Comparison of ENCODE assay signal across 14 cellular contexts in the genomic region with DNA sequence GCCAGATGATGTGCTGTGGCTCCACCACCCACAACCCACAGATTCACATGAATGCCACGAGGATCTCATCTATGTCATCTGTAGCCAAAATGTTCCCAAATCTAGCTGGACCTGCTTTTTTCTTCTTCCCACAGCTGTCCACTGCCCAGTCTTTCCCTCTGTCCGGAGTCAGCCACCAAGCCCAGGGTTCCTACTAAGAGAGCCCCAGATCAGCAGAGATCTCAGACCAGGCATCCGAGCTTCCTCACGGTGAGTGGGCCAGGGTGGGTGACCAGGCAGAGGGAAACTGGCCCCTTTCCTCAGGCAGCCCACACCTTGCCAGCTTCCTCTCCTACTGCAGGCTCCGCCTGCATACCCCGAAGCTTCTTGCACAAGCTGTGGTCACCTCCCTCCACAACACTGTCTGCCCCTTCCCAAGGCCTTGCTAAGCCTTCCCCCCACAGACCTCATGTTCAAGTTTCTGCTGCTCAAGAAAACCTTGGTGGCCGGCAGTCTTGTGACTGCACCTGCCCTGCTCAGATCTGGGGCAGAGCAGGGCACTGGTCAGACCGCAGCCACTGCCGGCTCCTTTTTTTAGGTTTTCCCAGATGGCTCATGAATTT.
DNase-seq lines count a peak whose midpoint lies in the region; ATAC-seq, FAIRE-seq and TF ChIP-seq lines count a peak whose summit lies in the region.
"Had no signal": no experiment of that assay in that cellular context is flagged by ENCODE, and none has a peak within 500 bp of the region (broad histone marks: within the 10 kb centered on the region; RNA-seq: fewer than 3 reads in every experiment).

No MANE protein-coding gene starts in this region.

- no peak overlapping the region for H3K4me3 Mint-ChIP-seq in stimulated activated naive CD8-positive, alpha-beta T cell treated with anti-CD3 and anti-CD28 coated beads, Interleukin-15, Interleukin-2, amounts not matched to agents 100 ng/mL and 50 ng/mL, for 24 hours
- peak overlapping the region; percentile 47 for H3K4me3 Mint-ChIP-seq in natural killer cell

- TF ChIP-seq EP300 in GM12878 (IDR thresholded peaks at IDR 0.05; ENCODE audit: borderline replicate concordance in 1 of 2, control insufficient read depth in 1 of 2, low read depth in 2 of 2, low read length in 2 of 2), result no peak

- no peak overlapping the region for H3K9ac ChIP-seq in GM12878 (ENCODE audit: control insufficient read depth, insufficient read depth, low read length)

- no peak overlapping the region for H3K4me3 ChIP-seq in GM12878
- no peak overlapping the region for H3K4me3 ChIP-seq in vagina

- BruUV-seq in GM12878 (replicated peaks; lab: Mats Ljungman, UMichigan), result no TSS peak

- CTCF ChIA-PET in GM12878 (lab: Yijun Ruan, JAX), result interaction anchor here (1.4 to 1.7 kb wide), 3 partner anchors 14 to 35 kb away, joined by 3 to 5 read pairs (median 4); no protein-coding TSS in a partner anchor

- H3K27me3 ChIP-seq in GM12878 (replicated peaks in 1 of 2; ENCODE audit: control insufficient read depth in 2 of 2, insufficient read depth in 2 of 2, low read length in 1 of 2) (no peaks in the 10 kb centered on the region), vagina (no peaks in the 10 kb centered on the region)

- no peak overlapping the region for H3K27ac ChIP-seq in GM12878 (ENCODE audit: control insufficient read depth, insufficient read depth)
- no peak overlapping the region for H3K27ac ChIP-seq in vagina

- H3K9me3 Mint-ChIP-seq in stimulated activated naive CD8-positive, alpha-beta T cell treated with anti-CD3 and anti-CD28 coated beads, Interleukin-15, Interleukin-2, amounts not matched to agents 100 ng/mL and 50 ng/mL, for 24 hours, result no peaks in the 10 kb centered on the region
- peaks cover 2 to 6% of the 10 kb centered on the region in 2 donors for H3K9me3 Mint-ChIP-seq in natural killer cell

- SMC1A ChIA-PET in GM12878 (lab: Charles Lee; ENCODE audit: uncharacterized antibody, unreplicated experiment), result no interaction called here

- peak overlapping the region; percentile 82 for H3K27ac Mint-ChIP-seq in stimulated activated naive CD8-positive, alpha-beta T cell treated with anti-CD3 and anti-CD28 coated beads, Interleukin-15, Interleukin-2, amounts not matched to agents 100 ng/mL and 50 ng/mL, for 24 hours
- peak overlapping the region; percentile 72 to 82 for H3K27ac Mint-ChIP-seq in natural killer cell

- POLR2A ChIA-PET in GM12878 (lab: Charles Lee), result no interaction called here

- ATAC-seq in stimulated activated naive CD8-positive, alpha-beta T cell treated with anti-CD3 and anti-CD28 coated beads, Interleukin-15, Interleukin-2, amounts not matched to agents 100 U/mL and 50 U/mL, for 24 hours, result no peak
- ATAC-seq in GM12878, result peak; percentile 30; the same call in 1 of the 3 replicates
- ATAC-seq in natural killer cell, result peak in 2 of 3 donors; percentile 21 to 42
- ATAC-seq in GM21717 (IDR thresholded peaks at IDR 0.05; ENCODE audit: unreplicated experiment), result no peak
- ATAC-seq: activated CD4-positive, CD25-positive, alpha-beta regulatory T cell treated with anti-CD3 and anti-CD28 coated beads, Interleukin-2, amount 50 U/mL, for 24 hours; left colon had no signal

- no peak overlapping the region for H2AFZ ChIP-seq in GM12878 (ENCODE audit: control insufficient read depth, low read depth, low read length)

- no peak overlapping the region for H3K4me2 ChIP-seq in GM12878 (ENCODE audit: control insufficient read depth, insufficient read depth)

- intact Hi-C loops in GM12878 (cut with micrococcal nuclease; ENCODE audit: unreplicated experiment) (no loop called here), natural killer cell (cut with micrococcal nuclease) (no loop called here), vagina (cut with DNase I) (no loop called here)

- in situ Hi-C loops in GM12878 (cut with MboI), result no loop called here

- no peak for TF ChIP-seq RAD21 in GM12878 (IDR thresholded peaks at IDR 0.05; ENCODE audit: insufficient read depth, low read depth, low read length)

- no peaks in the 10 kb centered on the region for H3K27me3 Mint-ChIP-seq in stimulated activated naive CD8-positive, alpha-beta T cell treated with anti-CD3 and anti-CD28 coated beads, Interleukin-15, Interleukin-2, amounts not matched to agents 100 ng/mL and 50 ng/mL, for 24 hours
- H3K27me3 Mint-ChIP-seq in natural killer cell (ENCODE audit: low read depth in 2 of 2), result no peaks in the 10 kb centered on the region

- TF ChIP-seq POLR2A in GM12878 (IDR thresholded peaks at IDR 0.05; ENCODE audit: low read depth, low read length) (no peak), vagina (IDR thresholded peaks at IDR 0.05) (no peak)

- H3K9me3 ChIP-seq in GM12878 (replicated peaks; ENCODE audit: control insufficient read depth, insufficient read depth, low read length), result no peaks in the 10 kb centered on the region
- H3K9me3 ChIP-seq in vagina, result no peaks in the 10 kb centered on the region

- peaks cover 41% of the 10 kb centered on the region for H3K4me1 Mint-ChIP-seq in stimulated activated naive CD8-positive, alpha-beta T cell treated with anti-CD3 and anti-CD28 coated beads, Interleukin-15, Interleukin-2, amounts not matched to agents 100 ng/mL and 50 ng/mL, for 24 hours (ENCODE audit: low read depth)
- peaks cover 27 to 37% of the 10 kb centered on the region in 2 donors for H3K4me1 Mint-ChIP-seq in natural killer cell

- H3K36me3 ChIP-seq in GM12878 (ENCODE audit: control insufficient read depth in 2 of 2, insufficient read depth in 2 of 2, low read length in 1 of 2) (peaks cover 0 to 3% of the 10 kb centered on the region in 2 experiments; a peak in 2 of 4 replicates), vagina (peaks cover 0 to 41% of the 10 kb centered on the region in 2 donors)

- 31% methylated on average over 9 of the region's 9 CpGs for WGBS in GM12878 (ENCODE audit: insufficient coverage, insufficient replicate concordance, low lambda C conversion rate, missing lambda C conversion rate)

- H3K36me3 Mint-ChIP-seq in stimulated activated naive CD8-positive, alpha-beta T cell treated with anti-CD3 and anti-CD28 coated beads, Interleukin-15, Interleukin-2, amounts not matched to agents 100 ng/mL and 50 ng/mL, for 24 hours (ENCODE audit: low read depth), result peaks cover 47% of the 10 kb centered on the region
- H3K36me3 Mint-ChIP-seq in natural killer cell, result no peaks in the 10 kb centered on the region

- DNase-seq in stimulated activated naive CD8-positive, alpha-beta T cell treated with anti-CD3 and anti-CD28 coated beads, Interleukin-15, Interleukin-2, amounts not matched to agents 100 U/mL and 50 U/mL, for 24 hours, result no peak
- no peak for DNase-seq in GM12878 (ENCODE audit: low read depth, low spot score)
- peak; percentile 21 for DNase-seq in natural killer cell
- DNase-seq in vagina (ENCODE audit: extremely low spot score in 2 of 2), result no peak
- DNase-seq in activated gamma-delta T cell (lab: John Stamatoyannopoulos, UW), result no peak
- no peak for DNase-seq in NCI-H1436 treated with DMSO at 0.1 percent for 48 hours (lab: John Stamatoyannopoulos, UW)
- DNase-seq: activated T-cell treated with anti-CD3 and anti-CD28 coated beads, Interleukin-2, amount 50 U/mL, for 1 hour; anterior cingulate cortex; left colon; NCI-H2081 treated with DMSO at 0.1 percent for 48 hours had no signal

- RAD21 ChIA-PET in GM12878 (lab: Charles Lee; ENCODE audit: unreplicated experiment), result no interaction called here

- H4K20me1 ChIP-seq in GM12878 (ENCODE audit: control insufficient read depth, insufficient read depth), result no peaks in the 10 kb centered on the region

- H3K79me2 ChIP-seq in GM12878 (ENCODE audit: control insufficient read depth, insufficient read depth, low read length), result no peaks in the 10 kb centered on the region

- H3K4me1 ChIP-seq in GM12878 (ENCODE audit: control insufficient read depth, insufficient read depth, low read length) (no peaks in the 10 kb centered on the region; the same call in 1 of the 2 replicates), vagina (peaks cover 16% of the 10 kb centered on the region)

- no peak for FAIRE-seq in GM12878 (lab: Jason Lieb, UNC)
- FAIRE-seq: RCC 7860 had no signal

- TF ChIP-seq CTCF in GM12878 (IDR thresholded peaks at IDR 0.05 in 2 of 3, conservative IDR thresholded peaks at IDR 0.05 in 1 of 3; ENCODE audit: control insufficient read depth in 2 of 3, extremely low read depth in 1 of 3, insufficient read depth in 1 of 3, low read depth in 3 of 3, low read length in 3 of 3) (no peak), natural killer cell (IDR thresholded peaks at IDR 0.05) (no peak), vagina (IDR thresholded peaks at IDR 0.05) (no peak)

TF ChIP-seq in GM12878, 131 proteins besides CTCF, POLR2A, EP300 and RAD21:
- no peak for TF ChIP-seq POLR2AphosphoS5 (IDR thresholded peaks at IDR 0.05; ENCODE audit: low read length)
- TF ChIP-seq, protein P1, sequence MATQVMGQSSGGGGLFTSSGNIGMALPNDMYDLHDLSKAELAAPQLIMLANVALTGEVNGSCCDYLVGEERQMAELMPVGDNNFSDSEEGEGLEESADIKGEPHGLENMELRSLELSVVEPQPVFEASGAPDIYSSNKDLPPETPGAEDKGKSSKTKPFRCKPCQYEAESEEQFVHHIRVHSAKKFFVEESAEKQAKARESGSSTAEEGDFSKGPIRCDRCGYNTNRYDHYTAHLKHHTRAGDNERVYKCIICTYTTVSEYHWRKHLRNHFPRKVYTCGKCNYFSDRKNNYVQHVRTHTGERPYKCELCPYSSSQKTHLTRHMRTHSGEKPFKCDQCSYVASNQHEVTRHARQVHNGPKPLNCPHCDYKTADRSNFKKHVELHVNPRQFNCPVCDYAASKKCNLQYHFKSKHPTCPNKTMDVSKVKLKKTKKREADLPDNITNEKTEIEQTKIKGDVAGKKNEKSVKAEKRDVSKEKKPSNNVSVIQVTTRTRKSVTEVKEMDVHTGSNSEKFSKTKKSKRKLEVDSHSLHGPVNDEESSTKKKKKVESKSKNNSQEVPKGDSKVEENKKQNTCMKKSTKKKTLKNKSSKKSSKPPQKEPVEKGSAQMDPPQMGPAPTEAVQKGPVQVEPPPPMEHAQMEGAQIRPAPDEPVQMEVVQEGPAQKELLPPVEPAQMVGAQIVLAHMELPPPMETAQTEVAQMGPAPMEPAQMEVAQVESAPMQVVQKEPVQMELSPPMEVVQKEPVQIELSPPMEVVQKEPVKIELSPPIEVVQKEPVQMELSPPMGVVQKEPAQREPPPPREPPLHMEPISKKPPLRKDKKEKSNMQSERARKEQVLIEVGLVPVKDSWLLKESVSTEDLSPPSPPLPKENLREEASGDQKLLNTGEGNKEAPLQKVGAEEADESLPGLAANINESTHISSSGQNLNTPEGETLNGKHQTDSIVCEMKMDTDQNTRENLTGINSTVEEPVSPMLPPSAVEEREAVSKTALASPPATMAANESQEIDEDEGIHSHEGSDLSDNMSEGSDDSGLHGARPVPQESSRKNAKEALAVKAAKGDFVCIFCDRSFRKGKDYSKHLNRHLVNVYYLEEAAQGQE (IDR thresholded peaks at IDR 0.05; ENCODE audit: low read depth, low read length), result no peak
- TF ChIP-seq BCL11A (IDR thresholded peaks at IDR 0.05; ENCODE audit: low read depth, low read length), result no peak
- TF ChIP-seq MEF2B (IDR thresholded peaks at IDR 0.05; ENCODE audit: partially characterized antibody, poor library complexity, severe bottlenecking), result no peak
- no peak for TF ChIP-seq JUND (IDR thresholded peaks at IDR 0.05; ENCODE audit: low read depth, low read length)

Comparison
In these comparisons a context has a peak if more than half of its experiments do, and no peak if none do; other contexts are left out.
1. ATAC-seq: peak in GM12878 (single experiment) and natural killer cell (2 of 3); none in stimulated activated naive CD8-positive, alpha-beta T cell treated with anti-CD3 and anti-CD28 coated beads, Interleukin-15, Interleukin-2, amounts not matched to agents 100 U/mL and 50 U/mL, for 24 hours (single experiment) and GM21717 (single experiment).